34 cellular contexts compared by ENCODE assay signal in the genomic region with DNA sequence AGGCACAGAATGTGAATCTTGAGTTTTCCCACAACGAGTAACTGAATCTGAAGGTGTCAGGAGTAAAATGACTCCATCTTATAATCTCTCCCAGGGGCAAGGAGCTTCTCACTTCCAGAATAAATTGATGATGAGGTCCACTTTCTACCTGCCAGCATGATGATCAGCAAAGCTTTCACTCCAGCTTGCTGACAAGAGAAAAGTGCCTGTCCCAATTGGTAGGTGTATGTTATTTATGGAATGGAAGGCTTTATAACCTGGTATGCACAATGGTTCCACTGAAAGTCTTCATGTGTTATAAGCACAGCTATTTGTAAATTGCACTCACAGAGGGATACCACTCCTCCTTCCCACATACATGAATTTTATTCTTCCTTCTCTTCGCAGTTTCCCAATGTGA.
"Had no signal": no experiment of that assay in that cellular context is flagged by ENCODE, and none has a peak within 500 bp of the region (broad histone marks: within the 10 kb centered on the region; RNA-seq: fewer than 3 reads in every experiment).

No MANE protein-coding gene starts in this region.

- H3K4me3 ChIP-seq: adrenal gland, body of pancreas, breast epithelium had no signal

- DNase-seq: activated B cell treated with CpG ODN at 0.5 μM for 24 hours; activated CD4-positive, alpha-beta memory T cell treated with anti-CD3 and anti-CD28 coated beads for 36 hours; activated CD4-positive, alpha-beta T cell treated with anti-CD3 and anti-CD28 coated beads for 4 hours; activated CD4-positive, alpha-beta T cell treated with anti-CD3 and anti-CD28 coated beads, Interleukin-2, amount 10 ng/mL, durations not matched to agents 24 days and 14 days; activated CD4-positive, alpha-beta T cell treated with anti-CD3 and anti-CD28 coated beads, Interleukin-2, amount 50 U/mL, for 1 hour; activated CD4-positive, alpha-beta T cell treated with anti-CD3 and anti-CD28 coated beads, Interleukin-2, amount 50 U/mL, for 4 hours; activated CD4-positive, CD25-positive, alpha-beta regulatory T cell treated with anti-CD3 and anti-CD28 coated beads, Interleukin-2, amount 50 U/mL, for 72 hours; activated CD8-positive, alpha-beta memory T cell treated with anti-CD3 and anti-CD28 coated beads, Interleukin-2, amount 50 U/mL, for 4 hours; activated CD8-positive, alpha-beta T cell treated with anti-CD3 and anti-CD28 coated beads for 36 hours; activated effector memory CD4-positive, alpha-beta T cell treated with anti-CD3 and anti-CD28 coated beads, Interleukin-2, amount 50 U/mL, for 16 hours; activated gamma-delta T cell treated with Interleukin-2 at 50 U/mL for 16 hours; activated naive CD4-positive, alpha-beta T cell; activated naive CD4-positive, alpha-beta T cell treated with anti-CD3 and anti-CD28 coated beads for 36 hours; activated naive CD4-positive, alpha-beta T cell treated with anti-CD3 and anti-CD28 coated beads, Interleukin-2, amount 50 U/mL, for 16 hours; activated naive CD8-positive, alpha-beta T cell treated with anti-CD3 and anti-CD28 coated beads for 36 hours; activated T-cell treated with anti-CD3 and anti-CD28 coated beads for 4 hours; activated T-cell treated with anti-CD3 and anti-CD28 coated beads, Interleukin-2, amount 50 U/mL, for 1 hour; activated T-cell treated with anti-CD3 and anti-CD28 coated beads, Interleukin-2, amount 50 U/mL, for 4 hours; activated T-cell treated with anti-CD3 and anti-CD28 coated beads, Interleukin-2, amount 50 U/mL, for 72 hours; adrenal gland; amniotic stem cell; aorta; body of pancreas; brain microvascular endothelial cell; central memory CD4-positive, alpha-beta T cell; T-helper 1 cell; T-helper 2 cell; T-helper 9 cell had no signal

- H3K9me3 ChIP-seq: adrenal gland, body of pancreas, breast epithelium had no signal

- H3K27ac ChIP-seq: adrenal gland, body of pancreas, brain microvascular endothelial cell, breast epithelium, VCaP had no signal

- H3K27me3 ChIP-seq: adrenal gland, body of pancreas, brain microvascular endothelial cell, breast epithelium had no signal

- H3K4me1 ChIP-seq: adrenal gland, body of pancreas, breast epithelium had no signal

- ATAC-seq: activated CD8-positive, alpha-beta T cell treated with anti-CD3 and anti-CD28 coated beads for 36 hours; activated naive CD4-positive, alpha-beta T cell treated with anti-CD3 and anti-CD28 coated beads, Interleukin-2, amount 50 U/mL, for 72 hours; activated T-cell treated with anti-CD3 and anti-CD28 coated beads, Interleukin-2, amount 50 U/mL, for 4 hours; activated T-cell treated with anti-CD3 and anti-CD28 coated beads, Interleukin-2, amount 50 U/mL, for 72 hours; activated T-helper 17 cell treated with anti-CD3 and anti-CD28 coated beads, Interleukin-2, amount 50 U/mL, for 72 hours; body of pancreas had no signal

- H3K36me3 ChIP-seq: adrenal gland, brain microvascular endothelial cell, breast epithelium had no signal

- FAIRE-seq: astrocyte, TTC549 had no signal
